ENCODE assay signal across 8 cellular contexts in the genomic region with DNA sequence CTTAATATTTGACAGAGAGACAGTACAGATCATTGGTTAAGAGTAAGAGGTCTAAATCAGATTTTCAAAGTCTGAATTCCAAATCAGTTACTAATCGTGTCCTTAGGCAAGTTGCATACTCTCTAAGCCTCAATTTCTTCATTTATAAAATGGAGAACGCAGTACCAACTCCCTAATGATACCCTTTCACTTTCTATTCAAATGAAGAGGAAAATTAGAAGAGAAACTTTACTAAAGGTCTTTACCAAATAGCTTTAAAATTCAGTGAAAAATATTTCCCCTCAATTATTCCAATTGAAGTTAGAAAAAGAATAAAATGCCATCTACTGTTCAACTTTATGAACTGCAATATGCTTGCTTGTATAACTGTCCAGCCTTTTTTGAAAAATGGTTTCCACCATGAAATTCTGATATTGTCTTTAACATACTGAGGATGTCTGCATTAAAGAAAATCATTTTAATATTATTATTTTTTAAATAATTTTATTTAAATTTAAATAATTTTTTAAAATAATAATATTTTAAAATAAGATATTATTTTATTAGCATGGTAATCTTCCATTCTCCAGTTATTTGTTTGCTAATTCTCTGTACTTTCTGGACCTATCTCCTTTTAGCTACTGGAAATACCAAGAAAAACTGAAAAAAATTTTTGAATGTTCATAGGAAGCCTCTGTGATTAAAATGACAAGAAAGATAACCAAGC. TPM values are rescaled to one million over a fixed set of nuclear protein-coding genes. Genes with fewer than 3 reads are reported as not detected.
DNase-seq lines count a peak whose midpoint lies in the region; ATAC-seq and TF ChIP-seq lines count a peak whose summit lies in the region.

No MANE protein-coding gene starts in this region.

- peaks cover 0 to 5% of the 10 kb centered on the region in 2 donors for H3K36me3 ChIP-seq in vagina

- H3K27me3 ChIP-seq in vagina = no peaks in the 10 kb centered on the region

- TF ChIP-seq CTCF in vagina (IDR thresholded peaks at IDR 0.05) = peak; percentile 41 to 69 (median 41)

- no peak overlapping the region for H3K4me3 ChIP-seq in vagina

- ATAC-seq in left lobe of liver (peak; percentile 79), HG02885 (IDR thresholded peaks at IDR 0.05; ENCODE audit: poor library complexity, unreplicated experiment) (no peak), HG03442 (IDR thresholded peaks at IDR 0.05; ENCODE audit: unreplicated experiment) (no peak)

- TF ChIP-seq POLR2A in vagina (IDR thresholded peaks at IDR 0.05) = no peak

- intact Hi-C loops in vagina (cut with DNase I) = no loop called here

- peaks cover 5% of the 10 kb centered on the region for H3K4me1 ChIP-seq in vagina

- H3K9me3 ChIP-seq in vagina = no peaks in the 10 kb centered on the region

- H3K27ac ChIP-seq in vagina = peak overlapping the region; percentile 3

- peak; percentile 49 for DNase-seq in NOMO-1 treated with DMSO at 0.1 percent for 48 hours (lab: John Stamatoyannopoulos, UW; ENCODE audit: unreplicated experiment)
- no peak for DNase-seq in NOMO-1 treated with dmso at 0.1 percent for 144 hours (lab: John Stamatoyannopoulos, UW; ENCODE audit: unreplicated experiment)
- DNase-seq in NCI-H1694 (lab: John Stamatoyannopoulos, UW) = peak; percentile 52
- DNase-seq in astrocyte of the hippocampus (ENCODE audit: low read depth, low spot score) = peak; percentile 43
- no peak for DNase-seq in left lobe of liver (ENCODE audit: low spot score)
- DNase-seq in vagina (ENCODE audit: extremely low spot score in 2 of 2) = no peak

RNA-seq across cellular contexts. Expression of a gene that starts 36.0 kb away (rescaled TPM):
- total RNA-seq in left lobe of liver (2.8 TPM), vagina (12.3 TPM)

Comparison
In these comparisons a context has a peak if more than half of its experiments do, and no peak if none do; other contexts are left out.
1. DNase-seq: peak in NOMO-1 treated with DMSO at 0.1 percent for 48 hours (single experiment), NCI-H1694 (single experiment) and astrocyte of the hippocampus (single experiment); none in NOMO-1 treated with dmso at 0.1 percent for 144 hours (single experiment), left lobe of liver (single experiment) and vagina (0 of 2).